In genomic region chr15:32096867-32097266, GRCh38 we compare ENCODE assay signal across 17 cellular contexts.
"Had no signal": no experiment of that assay in that cellular context is flagged by ENCODE, and none has a peak within 500 bp of the region (broad histone marks: within the 10 kb centered on the region; RNA-seq: fewer than 3 reads in every experiment).

No MANE protein-coding gene starts in this region.

- DNase-seq: activated naive CD4-positive, alpha-beta T cell; activated T-cell treated with anti-CD3 and anti-CD28 coated beads for 4 hours; aorta; cerebellar nuclear complex; effector CD8-positive, alpha-beta T cell; foreskin keratinocyte; head of caudate nucleus; left colon; midbrain; ovary; sigmoid colon; stimulated activated CD4-positive, alpha-beta T cell treated with anti-CD3 and anti-CD28 coated beads, Interleukin-2, amount 100 ng/mL, for 24 hours; stomach; testis; upper lobe of right lung had no signal

- H3K36me3 Mint-ChIP-seq: neural progenitor cell had no signal

- ATAC-seq: activated CD4-positive, CD25-positive, alpha-beta regulatory T cell treated with anti-CD3 and anti-CD28 coated beads, Interleukin-2, amount 50 U/mL, for 24 hours; foreskin keratinocyte; upper lobe of right lung had no signal

- H3K27ac Mint-ChIP-seq: neural progenitor cell had no signal

- H3K4me3 Mint-ChIP-seq: neural progenitor cell had no signal

- H3K9me3 Mint-ChIP-seq: neural progenitor cell had no signal
